In the genomic region with DNA sequence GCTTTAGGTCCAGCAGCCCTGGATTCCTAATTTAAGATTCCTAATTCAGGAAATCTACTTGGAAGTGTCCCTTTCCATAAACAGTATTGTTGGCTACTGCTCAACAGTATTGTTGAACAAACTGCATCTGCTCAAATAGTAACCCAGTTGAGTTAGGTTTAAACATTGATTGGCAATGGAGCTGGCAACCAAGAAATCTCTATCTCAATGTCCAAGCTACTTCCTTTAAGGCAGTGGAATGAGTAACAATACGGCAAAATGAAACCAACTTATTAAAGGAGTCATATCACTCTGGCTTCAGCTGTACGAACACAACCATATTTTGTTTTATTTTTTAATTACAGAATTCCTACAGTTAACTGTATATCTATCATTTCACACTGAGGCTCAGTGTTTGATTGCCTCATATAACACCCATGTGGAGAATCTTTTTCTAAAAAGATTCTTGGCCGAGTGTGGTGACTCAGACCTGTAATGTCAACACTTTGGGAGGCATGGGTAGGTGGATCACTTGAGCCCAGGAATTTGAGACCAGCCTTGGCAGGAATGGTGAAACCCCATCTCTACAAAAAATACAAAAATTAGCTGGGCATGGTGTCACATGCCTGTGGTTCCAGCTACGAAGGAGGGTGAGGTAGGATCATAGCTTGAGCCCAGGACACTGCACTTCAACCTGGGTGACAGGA, we compare ENCODE assay signal across 17 cellular contexts.
A peak's percentile ranks its signal among the peaks of the same experiment; 100 is the strongest.
DNase-seq lines count a peak whose midpoint lies in the region; ATAC-seq and TF ChIP-seq lines count a peak whose summit lies in the region.
"Had no signal": no experiment of that assay in that cellular context is flagged by ENCODE, and none has a peak within 500 bp of the region (broad histone marks: within the 10 kb centered on the region; RNA-seq: fewer than 3 reads in every experiment).

No MANE protein-coding gene starts in this region.

- H3K36me3 Mint-ChIP-seq in Calu3 (ENCODE audit: insufficient read depth, unreplicated experiment): no peaks in the 10 kb centered on the region
- H3K36me3 Mint-ChIP-seq in dendritic cell treated with granulocyte-macrophage colony-stimulating factor and Interleukin-4, amounts not matched to agents 40 ng/mL and 50 ng/mL, for 4 days (ENCODE audit: low read depth): peaks cover 49% of the 10 kb centered on the region

- no peaks in the 10 kb centered on the region for H3K27me3 ChIP-seq in lung (ENCODE audit: control insufficient read depth, insufficient read depth)
- H3K27me3 ChIP-seq: BLaER1 treated with 17β-estradiol and CSF1 and Interleukin-3, amounts not matched to agents 10 nM and 100 nM; gastrocnemius medialis had no signal

- WGBS in lung, 2 donors: 69 to 86% methylated on average over 4 of the region's 4 CpGs

- H3K4me1 Mint-ChIP-seq in Calu3 (ENCODE audit: low read depth, unreplicated experiment): no peaks in the 10 kb centered on the region
- H3K4me1 Mint-ChIP-seq in dendritic cell treated with granulocyte-macrophage colony-stimulating factor and Interleukin-4, amounts not matched to agents 40 ng/mL and 50 ng/mL, for 4 days (ENCODE audit: low read depth): peaks cover 12% of the 10 kb centered on the region
- H3K4me1 Mint-ChIP-seq: activated naive CD4-positive, alpha-beta T cell treated with anti-CD3 and anti-CD28 coated beads, Interleukin-2, amount 50 U/mL, for 24 hours; WTC11 had no signal

- no peak overlapping the region for H3K4me3 ChIP-seq in lung
- H3K4me3 ChIP-seq: BLaER1 treated with 17β-estradiol and CSF1 and Interleukin-3, amounts not matched to agents 10 nM and 100 nM; coronary artery; gastrocnemius medialis had no signal

- H3K36me3 ChIP-seq in lung (ENCODE audit: control insufficient read depth in 2 of 2, insufficient read depth in 2 of 2, low read length in 2 of 2): no peaks in the 10 kb centered on the region
- H3K36me3 ChIP-seq: gastrocnemius medialis had no signal

- H3K27me3 Mint-ChIP-seq in Calu3 (ENCODE audit: unreplicated experiment): no peaks in the 10 kb centered on the region
- H3K27me3 Mint-ChIP-seq in dendritic cell treated with granulocyte-macrophage colony-stimulating factor and Interleukin-4, amounts not matched to agents 40 ng/mL and 50 ng/mL, for 4 days: no peaks in the 10 kb centered on the region
- H3K27me3 Mint-ChIP-seq: activated naive CD4-positive, alpha-beta T cell treated with anti-CD3 and anti-CD28 coated beads, Interleukin-2, amount 50 U/mL, for 24 hours had no signal

- DNase-seq in Calu3 (peak; percentile 22), M059J (ENCODE audit: low read depth) (peak; percentile 87), lung (ENCODE audit: low spot score) (no peak), cerebellar nuclear complex (lab: John Stamatoyannopoulos, UW) (no peak), NCI-H146 treated with DMSO at 0.1 percent for 48 hours (lab: John Stamatoyannopoulos, UW; ENCODE audit: unreplicated experiment) (no peak), RPMI8226 (no peak)
- DNase-seq: gastrocnemius medialis; H7; MM.1S; stimulated activated CD4-positive, alpha-beta T cell treated with anti-CD3 and anti-CD28 coated beads, Interleukin-2, amount 100 ng/mL, for 48 hours had no signal

- no peaks in the 10 kb centered on the region for H3K9me3 ChIP-seq in lung (ENCODE audit: control insufficient read depth in 2 of 2, insufficient read depth in 1 of 2, low read length in 1 of 2)
- H3K9me3 ChIP-seq: gastrocnemius medialis had no signal

- H3K4me3 Mint-ChIP-seq in Calu3 (ENCODE audit: low read depth, unreplicated experiment): no peak overlapping the region
- no peak overlapping the region for H3K4me3 Mint-ChIP-seq in dendritic cell treated with granulocyte-macrophage colony-stimulating factor and Interleukin-4, amounts not matched to agents 40 ng/mL and 50 ng/mL, for 4 days
- H3K4me3 Mint-ChIP-seq: activated naive CD4-positive, alpha-beta T cell treated with anti-CD3 and anti-CD28 coated beads, Interleukin-2, amount 50 U/mL, for 24 hours; WTC11 had no signal

- intact Hi-C loops in Calu3 (cut with micrococcal nuclease; ENCODE audit: unreplicated experiment): loop anchor here (2.0 kb wide), 1 partner anchor 23 kb away; no protein-coding TSS in a partner anchor
- intact Hi-C loops in dendritic cell treated with granulocyte-macrophage colony-stimulating factor and Interleukin-4, amounts not matched to agents 40 ng/mL and 50 ng/mL, for 4 days (cut with micrococcal nuclease): no loop called here

- peak; percentile 19 for ATAC-seq in lung (ENCODE audit: insufficient read depth, low FRiP score)
- no peak for ATAC-seq in GM21825 (IDR thresholded peaks at IDR 0.05; ENCODE audit: unreplicated experiment)
- ATAC-seq: gastrocnemius medialis, WTC11 had no signal

- H3K4me1 ChIP-seq in lung (ENCODE audit: control insufficient read depth in 2 of 2, insufficient read depth in 2 of 2, low read length in 2 of 2): peaks cover 0 to 2% of the 10 kb centered on the region in 2 donors
- H3K4me1 ChIP-seq: gastrocnemius medialis had no signal

- CTCF ChIA-PET in Calu3 (lab: Charles Lee): no interaction called here

- BruUV-seq in Calu3 (replicated peaks; lab: Mats Ljungman, UMichigan): no TSS peak

- no peaks in the 10 kb centered on the region for H3K9me3 Mint-ChIP-seq in Calu3 (ENCODE audit: low read depth, unreplicated experiment)
- H3K9me3 Mint-ChIP-seq in dendritic cell treated with granulocyte-macrophage colony-stimulating factor and Interleukin-4, amounts not matched to agents 40 ng/mL and 50 ng/mL, for 4 days: no peaks in the 10 kb centered on the region
- H3K9me3 Mint-ChIP-seq: activated naive CD4-positive, alpha-beta T cell treated with anti-CD3 and anti-CD28 coated beads, Interleukin-2, amount 50 U/mL, for 24 hours; WTC11 had no signal

- no peak overlapping the region for H3K27ac ChIP-seq in lung (ENCODE audit: low read depth in 1 of 2, low read length in 1 of 2)
- H3K27ac ChIP-seq: BLaER1 treated with 17β-estradiol and CSF1 and Interleukin-3, amounts not matched to agents 10 nM and 100 nM; coronary artery; gastrocnemius medialis; HL-60 had no signal

- TF ChIP-seq CTCF in Calu3 (IDR thresholded peaks at IDR 0.05; ENCODE audit: unreplicated experiment) (no peak), lung (IDR thresholded peaks at IDR 0.05; ENCODE audit: control extremely low read depth, extremely low read depth) (no peak)

- no peak overlapping the region for H3K27ac Mint-ChIP-seq in Calu3 (ENCODE audit: unreplicated experiment)
- peak overlapping the region; percentile 71 for H3K27ac Mint-ChIP-seq in dendritic cell treated with granulocyte-macrophage colony-stimulating factor and Interleukin-4, amounts not matched to agents 40 ng/mL and 50 ng/mL, for 4 days
- H3K27ac Mint-ChIP-seq: activated naive CD4-positive, alpha-beta T cell treated with anti-CD3 and anti-CD28 coated beads, Interleukin-2, amount 50 U/mL, for 24 hours; WTC11 had no signal

Comparison
In these comparisons a context has a peak if more than half of its experiments do, and no peak if none do; other contexts are left out.
1. DNase-seq: peak in Calu3 (single experiment) and M059J (single experiment); none in lung (single experiment), cerebellar nuclear complex (0 of 2), NCI-H146 treated with DMSO at 0.1 percent for 48 hours (single experiment) and RPMI8226 (single experiment).